1 cellular context compared by ENCODE assay signal in the genomic region with DNA sequence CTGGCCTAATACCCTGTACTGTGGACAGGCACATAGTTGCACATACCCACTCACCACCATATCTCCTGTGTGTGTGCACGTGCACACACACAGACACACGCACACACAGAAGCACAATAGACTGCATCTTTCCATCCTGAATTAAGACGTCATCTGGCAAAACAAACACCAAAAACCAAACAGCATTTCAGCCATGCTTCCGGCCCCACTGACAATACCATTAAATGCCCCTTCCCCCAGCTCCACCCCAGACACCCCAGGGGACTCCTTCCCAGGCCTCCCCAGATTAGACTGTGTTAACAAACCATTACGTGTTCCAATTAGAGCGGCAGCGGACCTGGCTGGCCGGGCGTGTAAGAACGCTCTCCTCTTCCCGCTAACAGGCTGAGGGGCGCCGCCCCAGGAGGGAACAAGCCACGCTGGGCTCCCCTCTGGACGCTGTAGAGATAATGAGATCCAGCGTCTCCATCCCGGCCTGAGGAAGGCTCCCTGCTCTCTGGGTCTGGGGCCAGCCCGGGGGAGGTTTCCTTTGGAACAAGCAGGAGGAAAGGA.
TF ChIP-seq lines count a peak whose summit lies in the region.

No MANE protein-coding gene starts in this region.

TF ChIP-seq in HEK293, 187 proteins besides CTCF, POLR2A, EP300 and RAD21 (continued from another document and continues in another):
- TF ChIP-seq, protein P1, sequence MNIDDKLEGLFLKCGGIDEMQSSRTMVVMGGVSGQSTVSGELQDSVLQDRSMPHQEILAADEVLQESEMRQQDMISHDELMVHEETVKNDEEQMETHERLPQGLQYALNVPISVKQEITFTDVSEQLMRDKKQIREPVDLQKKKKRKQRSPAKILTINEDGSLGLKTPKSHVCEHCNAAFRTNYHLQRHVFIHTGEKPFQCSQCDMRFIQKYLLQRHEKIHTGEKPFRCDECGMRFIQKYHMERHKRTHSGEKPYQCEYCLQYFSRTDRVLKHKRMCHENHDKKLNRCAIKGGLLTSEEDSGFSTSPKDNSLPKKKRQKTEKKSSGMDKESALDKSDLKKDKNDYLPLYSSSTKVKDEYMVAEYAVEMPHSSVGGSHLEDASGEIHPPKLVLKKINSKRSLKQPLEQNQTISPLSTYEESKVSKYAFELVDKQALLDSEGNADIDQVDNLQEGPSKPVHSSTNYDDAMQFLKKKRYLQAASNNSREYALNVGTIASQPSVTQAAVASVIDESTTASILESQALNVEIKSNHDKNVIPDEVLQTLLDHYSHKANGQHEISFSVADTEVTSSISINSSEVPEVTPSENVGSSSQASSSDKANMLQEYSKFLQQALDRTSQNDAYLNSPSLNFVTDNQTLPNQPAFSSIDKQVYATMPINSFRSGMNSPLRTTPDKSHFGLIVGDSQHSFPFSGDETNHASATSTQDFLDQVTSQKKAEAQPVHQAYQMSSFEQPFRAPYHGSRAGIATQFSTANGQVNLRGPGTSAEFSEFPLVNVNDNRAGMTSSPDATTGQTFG (tag by site-specific recombination; IDR thresholded peaks at IDR 0.05; ENCODE audit: borderline replicate concordance): no peak
- TF ChIP-seq GLI2 (tag by site-specific recombination; IDR thresholded peaks at IDR 0.05; ENCODE audit: borderline replicate concordance, low read depth) (no peak), ZNF362 (tag by site-specific recombination; IDR thresholded peaks at IDR 0.05) (no peak), ZNF138 (tag by site-specific recombination; IDR thresholded peaks at IDR 0.05; ENCODE audit: borderline replicate concordance) (no peak), ZBTB20 (tag by site-specific recombination; IDR thresholded peaks at IDR 0.05) (peak; percentile 20; the same call in 1 of the 2 replicates), REST (tag by site-specific recombination; IDR thresholded peaks at IDR 0.05) (no peak), BCL6B (tag by site-specific recombination; IDR thresholded peaks at IDR 0.05) (no peak), ZNF645 (tag by site-specific recombination; IDR thresholded peaks at IDR 0.05) (no peak), ZNF354C (tag by site-specific recombination; IDR thresholded peaks at IDR 0.05; ENCODE audit: borderline replicate concordance, low read depth) (no peak), REPIN1 (tag by site-specific recombination; IDR thresholded peaks at IDR 0.05; ENCODE audit: low read depth) (no peak), ZNF140 (tag by site-specific recombination; IDR thresholded peaks at IDR 0.05) (no peak), KLF10 (tag by site-specific recombination; IDR thresholded peaks at IDR 0.05) (no peak), ZNF677 (tag by site-specific recombination; IDR thresholded peaks at IDR 0.05) (no peak), ZNF121 (tag by site-specific recombination; IDR thresholded peaks at IDR 0.05) (no peak), ZNF202 (tag by site-specific recombination; IDR thresholded peaks at IDR 0.05; ENCODE audit: borderline replicate concordance) (no peak), ZNF239 (tag by site-specific recombination; IDR thresholded peaks at IDR 0.05) (no peak), AEBP2 (tag by site-specific recombination; IDR thresholded peaks at IDR 0.05; ENCODE audit: borderline replicate concordance) (no peak), TRIM28 (IDR thresholded peaks at IDR 0.05; ENCODE audit: borderline replicate concordance, low read length) (no peak), ZNF670 (tag by site-specific recombination; IDR thresholded peaks at IDR 0.05; ENCODE audit: low read depth) (no peak), ZNF10 (tag by site-specific recombination; IDR thresholded peaks at IDR 0.05) (no peak), TSHZ1 (tag by site-specific recombination; IDR thresholded peaks at IDR 0.05; ENCODE audit: borderline replicate concordance) (no peak), ZNF341 (tag by site-specific recombination; IDR thresholded peaks at IDR 0.05; ENCODE audit: low read depth) (no peak)
- TF ChIP-seq, protein P2, sequence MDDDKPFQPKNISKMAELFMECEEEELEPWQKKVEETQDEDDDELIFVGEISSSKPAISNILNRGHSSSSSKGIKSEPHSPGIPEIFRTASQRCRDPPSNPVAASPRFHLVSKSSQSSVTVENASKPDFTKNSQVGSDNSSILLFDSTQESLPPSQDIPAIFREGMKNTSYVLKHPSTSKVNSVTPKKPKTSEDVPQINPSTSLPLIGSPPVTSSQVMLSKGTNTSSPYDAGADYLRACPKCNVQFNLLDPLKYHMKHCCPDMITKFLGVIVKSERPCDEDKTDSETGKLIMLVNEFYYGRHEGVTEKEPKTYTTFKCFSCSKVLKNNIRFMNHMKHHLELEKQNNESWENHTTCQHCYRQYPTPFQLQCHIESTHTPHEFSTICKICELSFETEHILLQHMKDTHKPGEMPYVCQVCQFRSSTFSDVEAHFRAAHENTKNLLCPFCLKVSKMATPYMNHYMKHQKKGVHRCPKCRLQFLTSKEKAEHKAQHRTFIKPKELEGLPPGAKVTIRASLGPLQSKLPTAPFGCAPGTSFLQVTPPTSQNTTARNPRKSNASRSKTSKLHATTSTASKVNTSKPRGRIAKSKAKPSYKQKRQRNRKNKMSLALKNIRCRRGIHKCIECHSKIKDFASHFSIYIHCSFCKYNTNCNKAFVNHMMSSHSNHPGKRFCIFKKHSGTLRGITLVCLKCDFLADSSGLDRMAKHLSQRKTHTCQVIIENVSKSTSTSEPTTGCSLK (tag by site-specific recombination; IDR thresholded peaks at IDR 0.05): no peak
- TF ChIP-seq, protein P3, sequence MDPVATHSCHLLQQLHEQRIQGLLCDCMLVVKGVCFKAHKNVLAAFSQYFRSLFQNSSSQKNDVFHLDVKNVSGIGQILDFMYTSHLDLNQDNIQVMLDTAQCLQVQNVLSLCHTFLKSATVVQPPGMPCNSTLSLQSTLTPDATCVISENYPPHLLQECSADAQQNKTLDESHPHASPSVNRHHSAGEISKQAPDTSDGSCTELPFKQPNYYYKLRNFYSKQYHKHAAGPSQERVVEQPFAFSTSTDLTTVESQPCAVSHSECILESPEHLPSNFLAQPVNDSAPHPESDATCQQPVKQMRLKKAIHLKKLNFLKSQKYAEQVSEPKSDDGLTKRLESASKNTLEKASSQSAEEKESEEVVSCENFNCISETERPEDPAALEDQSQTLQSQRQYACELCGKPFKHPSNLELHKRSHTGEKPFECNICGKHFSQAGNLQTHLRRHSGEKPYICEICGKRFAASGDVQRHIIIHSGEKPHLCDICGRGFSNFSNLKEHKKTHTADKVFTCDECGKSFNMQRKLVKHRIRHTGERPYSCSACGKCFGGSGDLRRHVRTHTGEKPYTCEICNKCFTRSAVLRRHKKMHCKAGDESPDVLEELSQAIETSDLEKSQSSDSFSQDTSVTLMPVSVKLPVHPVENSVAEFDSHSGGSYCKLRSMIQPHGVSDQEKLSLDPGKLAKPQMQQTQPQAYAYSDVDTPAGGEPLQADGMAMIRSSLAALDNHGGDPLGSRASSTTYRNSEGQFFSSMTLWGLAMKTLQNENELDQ (tag by site-specific recombination; IDR thresholded peaks at IDR 0.05; ENCODE audit: low read depth): no peak
- TF ChIP-seq, protein P4, sequence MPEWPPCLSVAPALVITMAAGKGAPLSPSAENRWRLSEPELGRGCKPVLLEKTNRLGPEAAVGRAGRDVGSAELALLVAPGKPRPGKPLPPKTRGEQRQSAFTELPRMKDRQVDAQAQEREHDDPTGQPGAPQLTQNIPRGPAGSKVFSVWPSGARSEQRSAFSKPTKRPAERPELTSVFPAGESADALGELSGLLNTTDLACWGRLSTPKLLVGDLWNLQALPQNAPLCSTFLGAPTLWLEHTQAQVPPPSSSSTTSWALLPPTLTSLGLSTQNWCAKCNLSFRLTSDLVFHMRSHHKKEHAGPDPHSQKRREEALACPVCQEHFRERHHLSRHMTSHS (tag by site-specific recombination; IDR thresholded peaks at IDR 0.05): no peak
- TF ChIP-seq, protein P5, sequence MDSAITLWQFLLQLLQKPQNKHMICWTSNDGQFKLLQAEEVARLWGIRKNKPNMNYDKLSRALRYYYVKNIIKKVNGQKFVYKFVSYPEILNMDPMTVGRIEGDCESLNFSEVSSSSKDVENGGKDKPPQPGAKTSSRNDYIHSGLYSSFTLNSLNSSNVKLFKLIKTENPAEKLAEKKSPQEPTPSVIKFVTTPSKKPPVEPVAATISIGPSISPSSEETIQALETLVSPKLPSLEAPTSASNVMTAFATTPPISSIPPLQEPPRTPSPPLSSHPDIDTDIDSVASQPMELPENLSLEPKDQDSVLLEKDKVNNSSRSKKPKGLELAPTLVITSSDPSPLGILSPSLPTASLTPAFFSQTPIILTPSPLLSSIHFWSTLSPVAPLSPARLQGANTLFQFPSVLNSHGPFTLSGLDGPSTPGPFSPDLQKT (IDR thresholded peaks at IDR 0.05; ENCODE audit: borderline replicate concordance, low read depth, low read length): no peak
